Comparison of ENCODE assay signal across 8 cellular contexts in the genomic region with DNA sequence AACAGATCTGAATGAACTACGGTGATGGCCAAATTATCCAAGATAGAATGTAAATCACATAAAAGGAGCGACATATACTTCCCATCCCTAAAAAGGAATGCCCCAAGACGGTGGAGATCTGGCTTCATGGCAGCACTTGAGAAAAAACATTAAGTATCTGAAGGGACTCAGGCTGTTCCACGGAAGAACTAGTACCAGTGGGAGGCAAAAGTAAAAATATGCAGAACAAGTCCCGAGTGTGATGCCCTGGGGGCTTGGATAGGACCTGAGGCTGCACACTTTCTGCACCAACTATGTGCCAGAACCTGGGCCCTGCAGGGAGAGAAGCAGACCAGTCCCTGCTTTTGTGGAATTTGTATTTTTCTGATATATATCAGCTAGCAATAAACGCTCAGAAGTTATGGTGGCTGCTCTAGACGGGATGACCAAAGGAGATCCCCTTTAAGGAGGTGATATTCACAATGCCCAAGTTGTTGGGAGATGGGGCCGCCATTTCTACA. TPM values are rescaled to one million over a fixed set of nuclear protein-coding genes. Genes with fewer than 3 reads are reported as not detected.
DNase-seq lines count a peak whose midpoint lies in the region; ATAC-seq and TF ChIP-seq lines count a peak whose summit lies in the region.

No MANE protein-coding gene starts in this region.

- H3K27ac ChIP-seq in HCT116 (ENCODE audit: low read depth, low read length) (peak overlapping the region; percentile 88), right lobe of liver (peak overlapping the region; percentile 92 to 96 (median 93)), upper lobe of left lung (peak overlapping the region; percentile 93 to 98 (median 96))

- TF ChIP-seq POLR2A in HCT116 (IDR thresholded peaks at IDR 0.05; ENCODE audit: borderline replicate concordance, extremely low read depth, insufficient read depth, insufficient read length) (no peak), right lobe of liver (IDR thresholded peaks at IDR 0.05) (no peak), upper lobe of left lung (IDR thresholded peaks at IDR 0.05) (no peak)

- TF ChIP-seq EP300 in upper lobe of left lung (IDR thresholded peaks at IDR 0.05) = no peak

- peak overlapping the region; percentile 36 for H2AFZ ChIP-seq in HCT116 (ENCODE audit: low read depth, low read length, poor library complexity, severe bottlenecking)

- H3K4me1 Mint-ChIP-seq in activated naive CD8-positive, alpha-beta T cell treated with anti-CD3 and anti-CD28 coated beads, Interleukin-2, amount 10 ng/mL, durations not matched to agents 7 days and 5 days = peaks cover 65% of the 10 kb centered on the region

- TF ChIP-seq CTCF in AG09309 (IDR thresholded peaks at IDR 0.05; ENCODE audit: control insufficient read depth, insufficient read depth, low read depth, low read length, missing control alignments) (no peak), HCT116 (IDR thresholded peaks at IDR 0.05 in 2 of 3, conservative IDR thresholded peaks at IDR 0.05 in 1 of 3; ENCODE audit: borderline replicate concordance in 1 of 3, insufficient read depth in 1 of 3, low read depth in 2 of 3, low read length in 2 of 3) (no peak), right lobe of liver (IDR thresholded peaks at IDR 0.05) (no peak), upper lobe of left lung (IDR thresholded peaks at IDR 0.05) (no peak)

- H3K4me3 ChIP-seq in AG09309 (ENCODE audit: control insufficient read depth, low read depth, low read length) (peak overlapping the region; percentile 93), HCT116 (replicated peaks in 1 of 2; ENCODE audit: low read depth in 1 of 2, low read length in 2 of 2) (peak overlapping the region; percentile 51 to 69), right lobe of liver (peak overlapping the region; percentile 60 to 77 (median 66)), upper lobe of left lung (peak overlapping the region; percentile 56 to 81 (median 65))

- H3K27ac Mint-ChIP-seq in activated naive CD8-positive, alpha-beta T cell treated with anti-CD3 and anti-CD28 coated beads, Interleukin-2, amount 10 ng/mL, durations not matched to agents 7 days and 5 days = peak overlapping the region; percentile 93

- TSS peak; percentile 41 for BruUV-seq in HCT116 (replicated peaks; lab: Mats Ljungman, UMichigan)

- peak overlapping the region; percentile 85 for H3K4me2 ChIP-seq in HCT116 (ENCODE audit: low read length)

- H3K9me3 Mint-ChIP-seq in activated naive CD8-positive, alpha-beta T cell treated with anti-CD3 and anti-CD28 coated beads, Interleukin-2, amount 10 ng/mL, durations not matched to agents 7 days and 5 days = no peaks in the 10 kb centered on the region

- H3K27me3 ChIP-seq in HCT116 (ENCODE audit: insufficient read depth, low read length) (no peaks in the 10 kb centered on the region), right lobe of liver (no peaks in the 10 kb centered on the region), upper lobe of left lung (no peaks in the 10 kb centered on the region)

- no peak for TF ChIP-seq RAD21 in HCT116 (IDR thresholded peaks at IDR 0.05; ENCODE audit: low read depth)

- peaks cover 0 to 8% of the 10 kb centered on the region in 2 experiments; a peak in 1 of 4 replicates for H3K36me3 ChIP-seq in HCT116 (ENCODE audit: control insufficient read depth in 1 of 2, insufficient read depth in 2 of 2, low read length in 2 of 2)
- no peaks in the 10 kb centered on the region for H3K36me3 ChIP-seq in right lobe of liver
- H3K36me3 ChIP-seq in upper lobe of left lung = peaks cover 0 to under 1% (median 0%) of the 10 kb centered on the region in 4 donors

- no peak for DNase-seq in AG09309 (ENCODE audit: low read depth)
- no peak for DNase-seq in HCT116 (ENCODE audit: low read depth, low spot score)
- DNase-seq in activated naive CD8-positive, alpha-beta T cell treated with anti-CD3 and anti-CD28 coated beads, Interleukin-2, amount 10 ng/mL, durations not matched to agents 7 days and 5 days = no peak
- DNase-seq in right lobe of liver = no peak
- no peak for DNase-seq in upper lobe of left lung
- no peak for DNase-seq in posterior vena cava (ENCODE audit: low spot score)
- DNase-seq in NCI-H2171 (lab: John Stamatoyannopoulos, UW) = no peak

- RAD21 ChIA-PET in HCT116 (lab: Charles Lee; ENCODE audit: low non-redundant PET in 1 of 2, low total read pairs in 2 of 2, uncharacterized antibody in 2 of 2, unreplicated experiment in 2 of 2) = no interaction called here

- 51% methylated on average over 4 of the region's 8 CpGs for WGBS in right lobe of liver (ENCODE audit: insufficient coverage, low coverage, low lambda C conversion rate, missing lambda C conversion rate)
- WGBS in upper lobe of left lung, 2 donors = 31% methylated on average over 8 of the region's 8 CpGs

- H3K27me3 Mint-ChIP-seq in activated naive CD8-positive, alpha-beta T cell treated with anti-CD3 and anti-CD28 coated beads, Interleukin-2, amount 10 ng/mL, durations not matched to agents 7 days and 5 days = no peaks in the 10 kb centered on the region

- H3K9me3 ChIP-seq in HCT116 (ENCODE audit: control insufficient read depth in 1 of 2, insufficient read depth in 1 of 2, low read depth in 1 of 2, low read length in 2 of 2) (no peaks in the 10 kb centered on the region), right lobe of liver (no peaks in the 10 kb centered on the region), upper lobe of left lung (no peaks in the 10 kb centered on the region)

- peaks cover 25 to 46% of the 10 kb centered on the region in 2 experiments for H3K4me1 ChIP-seq in HCT116 (ENCODE audit: control insufficient read depth in 1 of 2, insufficient read depth in 2 of 2, low read length in 2 of 2)
- peaks cover 0 to 35% (median 3%) of the 10 kb centered on the region in 4 donors for H3K4me1 ChIP-seq in right lobe of liver
- peaks cover 41 to 67% (median 46%) of the 10 kb centered on the region in 4 donors for H3K4me1 ChIP-seq in upper lobe of left lung

- peaks cover 27% of the 10 kb centered on the region for H3K36me3 Mint-ChIP-seq in activated naive CD8-positive, alpha-beta T cell treated with anti-CD3 and anti-CD28 coated beads, Interleukin-2, amount 10 ng/mL, durations not matched to agents 7 days and 5 days

- peak; percentile 5; the same call in 1 of the 2 replicates for ATAC-seq in HCT116
- peak; percentile 12 for ATAC-seq in activated naive CD8-positive, alpha-beta T cell treated with anti-CD3 and anti-CD28 coated beads, Interleukin-2, amount 10 ng/mL, durations not matched to agents 7 days and 5 days (ENCODE audit: low read depth)
- no peak for ATAC-seq in right lobe of liver
- ATAC-seq in upper lobe of left lung (ENCODE audit: low FRiP score in 2 of 2) = no peak
- ATAC-seq in HG03565 (IDR thresholded peaks at IDR 0.05; ENCODE audit: unreplicated experiment) = no peak

- CTCF ChIA-PET in HCT116 (lab: Charles Lee) = interaction anchor here (1.5 to 1.8 kb wide), 2 partner anchors 57 to 278 kb away, joined by 6 to 8 read pairs; a partner anchor contains a TSS

- H3K9me2 ChIP-seq in HCT116 (ENCODE audit: insufficient read depth) = no peaks in the 10 kb centered on the region

- intact Hi-C loops in HCT116 (cut with micrococcal nuclease) = loop anchor here (2.0 kb wide), 1 partner anchor 145 kb away; no protein-coding TSS in a partner anchor
- intact Hi-C loops in right lobe of liver (cut with DNase I) = no loop called here
- intact Hi-C loops in posterior vena cava (cut with DNase I) = no loop called here

- peak overlapping the region; percentile 71 for H3K9ac ChIP-seq in HCT116 (ENCODE audit: low read length)

- peak overlapping the region; percentile 96 for H3K4me3 Mint-ChIP-seq in activated naive CD8-positive, alpha-beta T cell treated with anti-CD3 and anti-CD28 coated beads, Interleukin-2, amount 10 ng/mL, durations not matched to agents 7 days and 5 days

- H3K79me2 ChIP-seq in HCT116 (ENCODE audit: insufficient read depth, low read length) = peaks cover 26% of the 10 kb centered on the region; the same call in 1 of the 2 replicates

- no peaks in the 10 kb centered on the region for H4K20me1 ChIP-seq in HCT116 (ENCODE audit: insufficient read depth)

- POLR2A ChIA-PET in HCT116 (lab: Charles Lee) = interaction anchor here (0.6 to 1.9 kb wide), 4 partner anchors 18 to 322 kb away, joined by 3 to 8 read pairs (median 4); no protein-coding TSS in a partner anchor
- POLR2A ChIA-PET in activated naive CD8-positive, alpha-beta T cell treated with anti-CD3 and anti-CD28 coated beads, Interleukin-2, amount 10 ng/mL, durations not matched to agents 7 days and 5 days (lab: Charles Lee) = interaction anchor here (0.6 to 13.2 kb wide), 16 partner anchors 8 to 186 kb away, joined by 3 to 157 read pairs (median 5); a partner anchor contains a TSS

RNA-seq across cellular contexts. Expression of a gene that starts 0.5 kb away (rescaled TPM):
- total RNA-seq in HCT116 (2021; ENCODE audit: unreplicated experiment) = 38.6 TPM
- polyA plus RNA-seq in HCT116 (2012) = 84.1 and 84.2 TPM in 2 replicates
- total RNA-seq in activated naive CD8-positive, alpha-beta T cell treated with anti-CD3 and anti-CD28 coated beads, Interleukin-2, amount 10 ng/mL, durations not matched to agents 7 days and 5 days = 100 to 1,000 TPM; 124 to 130 TPM
- 10 to 100 TPM in 4 of 6 experiments, 1 to 10 TPM in 2; 8.4 to 30.5 (median 14.0) TPM for total RNA-seq in right lobe of liver
- 10 to 100 TPM; 18.2 to 71.7 (median 47.4) TPM for total RNA-seq in upper lobe of left lung
- 10 to 100 TPM; 22.0 to 25.4 TPM for total RNA-seq in posterior vena cava

RNA-seq across cellular contexts. Expression of a gene that starts 1.9 kb away (rescaled TPM):
- total RNA-seq in HCT116 (2021; ENCODE audit: unreplicated experiment) = 15.4 TPM
- polyA plus RNA-seq in HCT116 (2012) = 14.7 and 16.9 TPM in 2 replicates
- total RNA-seq in activated naive CD8-positive, alpha-beta T cell treated with anti-CD3 and anti-CD28 coated beads, Interleukin-2, amount 10 ng/mL, durations not matched to agents 7 days and 5 days = 1 to 10 TPM; 7.0 to 8.6 TPM
- total RNA-seq in right lobe of liver = 10 to 100 TPM; 25.8 to 41.7 (median 33.6) TPM
- 10 to 100 TPM; 28.2 to 54.0 (median 36.6) TPM for total RNA-seq in upper lobe of left lung
- total RNA-seq in posterior vena cava = 10 to 100 TPM; 23.6 to 37.2 TPM

RNA-seq across cellular contexts. Expression of a gene that starts 14.4 kb away (rescaled TPM):
- total RNA-seq in HCT116 (2021; ENCODE audit: unreplicated experiment) (5.2 TPM), right lobe of liver (1 to 10 TPM in 2 of 6 experiments, under 1 TPM in 3, not detected in 1; 0.69 to 1.6 (median 0.90) TPM), upper lobe of left lung (1 to 10 TPM in 2 of 6 donors, under 1 TPM in 2, not detected in 2; 0.61 to 9.5 (median 2.6) TPM), posterior vena cava (1 to 10 TPM; 2.1 to 3.1 TPM)
- 2.3 TPM in 2 replicates for polyA plus RNA-seq in HCT116 (2012)
- total RNA-seq in activated naive CD8-positive, alpha-beta T cell treated with anti-CD3 and anti-CD28 coated beads, Interleukin-2, amount 10 ng/mL, durations not matched to agents 7 days and 5 days = 10 to 100 TPM; 10.6 to 13.5 TPM

RNA-seq across cellular contexts. Expression of a gene that starts 27.4 kb away (rescaled TPM):
- total RNA-seq in HCT116 (2021; ENCODE audit: unreplicated experiment) (0.42 TPM), right lobe of liver (under 1 TPM in 3 of 6 experiments, not detected in 3; 0.44 to 0.83 (median 0.55) TPM), upper lobe of left lung (1 to 10 TPM in 3 of 6 donors, under 1 TPM in 1, not detected in 2; 0.55 to 4.4 (median 3.4) TPM), posterior vena cava (under 1 TPM in 1 of 2 donors, not detected in 1; 0.38 TPM)
- 0.15 and 0.16 TPM in 2 replicates for polyA plus RNA-seq in HCT116 (2012)
- total RNA-seq in activated naive CD8-positive, alpha-beta T cell treated with anti-CD3 and anti-CD28 coated beads, Interleukin-2, amount 10 ng/mL, durations not matched to agents 7 days and 5 days = 1 to 10 TPM in 1 of 2 experiments, under 1 TPM in 1; 0.45 to 1.3 TPM

RNA-seq across cellular contexts. Expression of a gene that starts 52.7 kb away (rescaled TPM):
- total RNA-seq in HCT116 (2021; ENCODE audit: unreplicated experiment) (12.8 TPM), right lobe of liver (1 to 10 TPM; 1.6 to 9.6 (median 5.4) TPM), upper lobe of left lung (10 to 100 TPM in 5 of 6 donors, 1 to 10 TPM in 1; 4.2 to 52.1 (median 23.6) TPM), posterior vena cava (10 to 100 TPM; 25.8 to 29.7 TPM)
- polyA plus RNA-seq in HCT116 (2012) = 9.8 and 11.8 TPM in 2 replicates
- 100 to 1,000 TPM; 107 to 108 TPM for total RNA-seq in activated naive CD8-positive, alpha-beta T cell treated with anti-CD3 and anti-CD28 coated beads, Interleukin-2, amount 10 ng/mL, durations not matched to agents 7 days and 5 days

Comparison
In these comparisons a context has a peak if more than half of its experiments do, and no peak if none do; other contexts are left out.
1. ATAC-seq: peak in HCT116 (single experiment) and activated naive CD8-positive, alpha-beta T cell treated with anti-CD3 and anti-CD28 coated beads, Interleukin-2, amount 10 ng/mL, durations not matched to agents 7 days and 5 days (single experiment); none in right lobe of liver (0 of 4), upper lobe of left lung (0 of 2) and HG03565 (single experiment).
2. Peak in every context shown above with its lines, with median percentiles within 50 percentile points of each other: H3K4me3 ChIP-seq and H3K27ac ChIP-seq.